8 cellular contexts compared by ENCODE assay signal in genomic region chr21:45643021-45643980, GRCh38. TPM values are rescaled to one million over a fixed set of nuclear protein-coding genes. Genes with fewer than 3 reads are reported as not detected.
DNase-seq lines count a peak whose midpoint lies in the region; ATAC-seq and TF ChIP-seq lines count a peak whose summit lies in the region.

Gene PCBP3, plus strand, starts transcription at chr21:45643725. Its CDS starts 206,361 bp downstream, at chr21:45850086.

- peak; percentile 78 for ATAC-seq in CD4-positive, alpha-beta T cell (ENCODE audit: poor library complexity)
- ATAC-seq in stimulated activated memory B cell treated with anti-CD40 and anti-IgM and Interleukin-4, amounts not matched to agents 10 μg/mL and 1 μg/mL and 100 μg/mL, for 72 hours: peak; percentile 84

- H3K27me3 Mint-ChIP-seq in CD4-positive, alpha-beta T cell: peaks cover 25% of the 10 kb centered on the region
- H3K27me3 Mint-ChIP-seq in activated T-helper 1 cell treated with anti-CD3 and anti-CD28 coated beads, Interleukin-12 subunit alpha, Interleukin-12 subunit beta, Interleukin-2, Interleukin-4 antibody, amounts not matched to agents 30 ng/mL and 10 ng/mL and 1 ng/mL, durations not matched to agents 14 hours and 24 hours and 36 hours (ENCODE audit: insufficient read depth): peaks cover 10% of the 10 kb centered on the region
- H3K27me3 Mint-ChIP-seq in nephron (ENCODE audit: low read depth): peaks cover 43% of the 10 kb centered on the region
- peaks cover 24% of the 10 kb centered on the region for H3K27me3 Mint-ChIP-seq in stimulated activated memory B cell treated with anti-CD40 and anti-IgM and Interleukin-4, amounts not matched to agents 10 μg/mL and 1 μg/mL and 100 μg/mL, for 72 hours

- H3K36me3 Mint-ChIP-seq in CD4-positive, alpha-beta T cell (ENCODE audit: low read depth): peaks cover 15% of the 10 kb centered on the region
- H3K36me3 Mint-ChIP-seq in activated T-helper 1 cell treated with anti-CD3 and anti-CD28 coated beads, Interleukin-12 subunit alpha, Interleukin-12 subunit beta, Interleukin-2, Interleukin-4 antibody, amounts not matched to agents 30 ng/mL and 10 ng/mL and 1 ng/mL, durations not matched to agents 14 hours and 24 hours and 36 hours (ENCODE audit: low read depth): peaks cover 9% of the 10 kb centered on the region
- no peaks in the 10 kb centered on the region for H3K36me3 Mint-ChIP-seq in nephron (ENCODE audit: low read depth)
- no peaks in the 10 kb centered on the region for H3K36me3 Mint-ChIP-seq in stimulated activated memory B cell treated with anti-CD40 and anti-IgM and Interleukin-4, amounts not matched to agents 10 μg/mL and 1 μg/mL and 100 μg/mL, for 72 hours

- H3K27ac ChIP-seq in CD4-positive, alpha-beta T cell (ENCODE audit: low read depth, low read length): no peak within 1 kb of the TSS

- peak; percentile 92 to 99 (median 96) for DNase-seq in CD4-positive, alpha-beta T cell
- DNase-seq in GM20000 (ENCODE audit: low spot score) (peak; percentile 96), HuH-7.5 (ENCODE audit: low spot score) (peak; percentile 34), RPMI7951 (ENCODE audit: low read depth) (peak; percentile 93), fibroblast of peridontal ligament (ENCODE audit: extremely low read depth) (peak; percentile 77)
- peak; percentile 94 for DNase-seq in activated T-helper 1 cell treated with anti-CD3 and anti-CD28 coated beads, Interleukin-12 subunit alpha, Interleukin-12 subunit beta, Interleukin-2, Interleukin-4 antibody, amounts not matched to agents 30 ng/mL and 10 ng/mL and 1 ng/mL, durations not matched to agents 14 hours and 24 hours and 36 hours (ENCODE audit: low spot score)

- no peaks in the 10 kb centered on the region for H3K9me3 ChIP-seq in CD4-positive, alpha-beta T cell (ENCODE audit: control insufficient read depth, low read length)

- peak within 1 kb of the TSS; percentile 97 for H3K27ac Mint-ChIP-seq in CD4-positive, alpha-beta T cell
- peak within 1 kb of the TSS; percentile 63 for H3K27ac Mint-ChIP-seq in activated T-helper 1 cell treated with anti-CD3 and anti-CD28 coated beads, Interleukin-12 subunit alpha, Interleukin-12 subunit beta, Interleukin-2, Interleukin-4 antibody, amounts not matched to agents 30 ng/mL and 10 ng/mL and 1 ng/mL, durations not matched to agents 14 hours and 24 hours and 36 hours
- H3K27ac Mint-ChIP-seq in nephron: no peak within 1 kb of the TSS
- H3K27ac Mint-ChIP-seq in stimulated activated memory B cell treated with anti-CD40 and anti-IgM and Interleukin-4, amounts not matched to agents 10 μg/mL and 1 μg/mL and 100 μg/mL, for 72 hours: no peak within 1 kb of the TSS

- POLR2A ChIA-PET in CD4-positive, alpha-beta T cell (lab: Charles Lee): no interaction called here

- CTCF ChIA-PET in CD4-positive, alpha-beta T cell (lab: Charles Lee): no interaction called here

- H3K27me3 ChIP-seq in CD4-positive, alpha-beta T cell (ENCODE audit: control insufficient read depth, insufficient read depth, low read length): peaks cover 14% of the 10 kb centered on the region

- intact Hi-C loops in CD4-positive, alpha-beta T cell (cut with DNase I, micrococcal nuclease): loop anchor here (1.0 to 10.0 kb wide), 7 partner anchors 28 to 679 kb away; partner anchors contain the start of genes C21orf58 (in 1 of the 2), COL6A1 (in 1 of the 2) and PCNT (in 1 of the 2)
- intact Hi-C loops in activated T-helper 1 cell treated with anti-CD3 and anti-CD28 coated beads, Interleukin-12 subunit alpha, Interleukin-12 subunit beta, Interleukin-2, Interleukin-4 antibody, amounts not matched to agents 30 ng/mL and 10 ng/mL and 1 ng/mL, durations not matched to agents 14 hours and 24 hours and 36 hours (cut with micrococcal nuclease): loop anchor here (1.0 to 10.0 kb wide), 8 partner anchors 53 to 1304 kb away; partner anchors contain the start of genes CFAP410 and SUMO3

- no peak for TF ChIP-seq CTCF in CD4-positive, alpha-beta T cell (IDR thresholded peaks at IDR 0.05)
- TF ChIP-seq CTCF in GM20000 (IDR thresholded peaks at IDR 0.05; ENCODE audit: extremely low read depth, missing control alignments) (no peak), nephron (IDR thresholded peaks at IDR 0.05; ENCODE audit: unreplicated experiment in 3 of 3) (no peak)

- H3K9me3 Mint-ChIP-seq in CD4-positive, alpha-beta T cell: peaks cover 6% of the 10 kb centered on the region
- peaks cover 12% of the 10 kb centered on the region for H3K9me3 Mint-ChIP-seq in activated T-helper 1 cell treated with anti-CD3 and anti-CD28 coated beads, Interleukin-12 subunit alpha, Interleukin-12 subunit beta, Interleukin-2, Interleukin-4 antibody, amounts not matched to agents 30 ng/mL and 10 ng/mL and 1 ng/mL, durations not matched to agents 14 hours and 24 hours and 36 hours
- H3K9me3 Mint-ChIP-seq in nephron: peaks cover 8% of the 10 kb centered on the region
- H3K9me3 Mint-ChIP-seq in stimulated activated memory B cell treated with anti-CD40 and anti-IgM and Interleukin-4, amounts not matched to agents 10 μg/mL and 1 μg/mL and 100 μg/mL, for 72 hours: peaks cover 7% of the 10 kb centered on the region

- H3K4me1 Mint-ChIP-seq in CD4-positive, alpha-beta T cell (ENCODE audit: low read depth): peaks cover 53% of the 10 kb centered on the region
- peaks cover 15% of the 10 kb centered on the region for H3K4me1 Mint-ChIP-seq in activated T-helper 1 cell treated with anti-CD3 and anti-CD28 coated beads, Interleukin-12 subunit alpha, Interleukin-12 subunit beta, Interleukin-2, Interleukin-4 antibody, amounts not matched to agents 30 ng/mL and 10 ng/mL and 1 ng/mL, durations not matched to agents 14 hours and 24 hours and 36 hours (ENCODE audit: low read depth)
- H3K4me1 Mint-ChIP-seq in nephron: peaks cover 5% of the 10 kb centered on the region
- peaks cover 33% of the 10 kb centered on the region for H3K4me1 Mint-ChIP-seq in stimulated activated memory B cell treated with anti-CD40 and anti-IgM and Interleukin-4, amounts not matched to agents 10 μg/mL and 1 μg/mL and 100 μg/mL, for 72 hours

- peak within 1 kb of the TSS; percentile 77 for H3K4me3 Mint-ChIP-seq in CD4-positive, alpha-beta T cell
- peak within 1 kb of the TSS; percentile 83 for H3K4me3 Mint-ChIP-seq in activated T-helper 1 cell treated with anti-CD3 and anti-CD28 coated beads, Interleukin-12 subunit alpha, Interleukin-12 subunit beta, Interleukin-2, Interleukin-4 antibody, amounts not matched to agents 30 ng/mL and 10 ng/mL and 1 ng/mL, durations not matched to agents 14 hours and 24 hours and 36 hours
- H3K4me3 Mint-ChIP-seq in nephron: peak within 1 kb of the TSS; percentile 79 to 89 (median 86)
- peak within 1 kb of the TSS; percentile 73 for H3K4me3 Mint-ChIP-seq in stimulated activated memory B cell treated with anti-CD40 and anti-IgM and Interleukin-4, amounts not matched to agents 10 μg/mL and 1 μg/mL and 100 μg/mL, for 72 hours

RNA-seq across cellular contexts. Expression of gene PCBP3, which starts in this region (rescaled TPM):
- total RNA-seq in CD4-positive, alpha-beta T cell: 1 to 10 TPM; 3.4 to 3.8 TPM
- total RNA-seq in RPMI7951 (2014; rRNA removed; shearing (Covaris generic)): 4.0 and 8.4 TPM in 2 replicates
- 8.2 and 10.7 TPM in 2 replicates for total RNA-seq in activated T-helper 1 cell treated with anti-CD3 and anti-CD28 coated beads, Interleukin-12 subunit alpha, Interleukin-12 subunit beta, Interleukin-2, Interleukin-4 antibody, amounts not matched to agents 30 ng/mL and 10 ng/mL and 1 ng/mL, durations not matched to agents 14 hours and 24 hours and 36 hours

Comparison
In these comparisons a context has a peak if more than half of its experiments do, and no peak if none do; other contexts are left out.
1. DNase-seq: peak in every context shown above with its lines; median percentile 96 in CD4-positive, alpha-beta T cell; 96 in GM20000; 94 in activated T-helper 1 cell treated with anti-CD3 and anti-CD28 coated beads, Interleukin-12 subunit alpha, Interleukin-12 subunit beta, Interleukin-2, Interleukin-4 antibody, amounts not matched to agents 30 ng/mL and 10 ng/mL and 1 ng/mL, durations not matched to agents 14 hours and 24 hours and 36 hours; 93 in RPMI7951; 77 in fibroblast of peridontal ligament; 34 in HuH-7.5.
2. H3K27ac Mint-ChIP-seq: peak in CD4-positive, alpha-beta T cell (single experiment) and activated T-helper 1 cell treated with anti-CD3 and anti-CD28 coated beads, Interleukin-12 subunit alpha, Interleukin-12 subunit beta, Interleukin-2, Interleukin-4 antibody, amounts not matched to agents 30 ng/mL and 10 ng/mL and 1 ng/mL, durations not matched to agents 14 hours and 24 hours and 36 hours (single experiment); none in nephron (0 of 3) and stimulated activated memory B cell treated with anti-CD40 and anti-IgM and Interleukin-4, amounts not matched to agents 10 μg/mL and 1 μg/mL and 100 μg/mL, for 72 hours (single experiment).
3. Peak in every context shown above with its lines, with median percentiles within 50 percentile points of each other: H3K4me3 Mint-ChIP-seq.